7 cellular contexts compared by ENCODE assay signal in genomic region chr21:44144784-44145602, GRCh38. TPM values are rescaled to one million over a fixed set of nuclear protein-coding genes. Genes with fewer than 3 reads are reported as not detected.
A peak's percentile ranks its signal among the peaks of the same experiment; 100 is the strongest.
DNase-seq lines count a peak whose midpoint lies in the region; ATAC-seq and TF ChIP-seq lines count a peak whose summit lies in the region.
"Not testable (repeated sequence)": the region's sequence is repeated elsewhere in the genome, so short reads cannot be mapped to it uniquely, and the experiment has no call there.

No MANE protein-coding gene starts in this region.

- H3K27me3 ChIP-seq in Caco-2 (replicated peaks; ENCODE audit: control insufficient read depth, insufficient read depth, low read length); MM.1S (replicated peaks; ENCODE audit: insufficient read depth, low read length): not testable (repeated sequence)

- H3K36me3 Mint-ChIP-seq in Caco-2 (ENCODE audit: insufficient read depth, unreplicated experiment); activated B cell treated with CpG ODN at 0.5 μM for 24 hours (ENCODE audit: low read depth); activated T-cell treated with anti-CD3 and anti-CD28 coated beads, Interleukin-2, amount 50 U/mL, for 72 hours (ENCODE audit: insufficient read depth in 2 of 2); central memory CD8-positive, alpha-beta T cell (ENCODE audit: insufficient read depth); natural killer cell treated with Interleukin-12 subunit alpha and Interleukin-12 subunit beta and Interleukin-15 and Interleukin-18, amount 100 ng/mL, for 72 hours: not testable (repeated sequence)

- H3K9ac ChIP-seq in MM.1S (ENCODE audit: low read length) = not testable (repeated sequence)

- CTCF ChIA-PET in Caco-2 (lab: Charles Lee); activated B cell treated with CpG ODN at 0.5 μM for 24 hours (lab: Charles Lee): not testable (repeated sequence)

- peak; percentile 30 for ATAC-seq in activated B cell treated with CpG ODN at 0.5 μM for 24 hours (ENCODE audit: low read depth)
- ATAC-seq in activated T-cell treated with anti-CD3 and anti-CD28 coated beads, Interleukin-2, amount 50 U/mL, for 72 hours (replicated peaks in 1 of 2) = peak; percentile 37 to 52
- peak; percentile 25 for ATAC-seq in central memory CD8-positive, alpha-beta T cell (replicated peaks; ENCODE audit: extremely low read depth, poor library complexity, severe bottlenecking)
- ATAC-seq in left ventricle myocardium superior = peak; percentile 30
- ATAC-seq in natural killer cell treated with Interleukin-12 subunit alpha and Interleukin-12 subunit beta and Interleukin-15 and Interleukin-18, amount 100 ng/mL, for 72 hours = peak; percentile 25 to 37

- not testable (repeated sequence) for H3K9me3 Mint-ChIP-seq in Caco-2 (ENCODE audit: unreplicated experiment); activated B cell treated with CpG ODN at 0.5 μM for 24 hours; activated T-cell treated with anti-CD3 and anti-CD28 coated beads, Interleukin-2, amount 50 U/mL, for 72 hours; central memory CD8-positive, alpha-beta T cell; natural killer cell treated with Interleukin-12 subunit alpha and Interleukin-12 subunit beta and Interleukin-15 and Interleukin-18, amount 100 ng/mL, for 72 hours

- H3K27ac ChIP-seq in MM.1S (ENCODE audit: low read length) = peak overlapping the region; percentile 72; the same call in 1 of the 2 replicates

- not testable (repeated sequence) for H3F3A ChIP-seq in MM.1S (ENCODE audit: insufficient read depth, low read length)

- intact Hi-C loops in Caco-2 (cut with micrococcal nuclease; ENCODE audit: unreplicated experiment); activated B cell treated with CpG ODN at 0.5 μM for 24 hours (cut with micrococcal nuclease); left ventricle myocardium superior (cut with micrococcal nuclease): not testable (repeated sequence)

- not testable (repeated sequence) for H3K4me1 ChIP-seq in Caco-2; MM.1S (ENCODE audit: low read length)

- DNase-seq in Caco-2; MM.1S; activated B cell treated with CpG ODN at 0.5 μM for 24 hours; activated T-cell treated with anti-CD3 and anti-CD28 coated beads, Interleukin-2, amount 50 U/mL, for 72 hours; central memory CD8-positive, alpha-beta T cell (ENCODE audit: low spot score in 2 of 2); left ventricle myocardium superior; natural killer cell treated with Interleukin-12 subunit alpha and Interleukin-12 subunit beta and Interleukin-15 and Interleukin-18, amount 100 ng/mL, for 72 hours (ENCODE audit: low spot score): not testable (repeated sequence)

- H3K9me2 ChIP-seq in MM.1S (replicated peaks; ENCODE audit: insufficient read depth, low read length) = not testable (repeated sequence)

- not testable (repeated sequence) for H3K9me3 ChIP-seq in Caco-2; MM.1S (replicated peaks; ENCODE audit: insufficient read depth, low read length)

- H3K4me3 Mint-ChIP-seq in Caco-2 (ENCODE audit: unreplicated experiment); activated B cell treated with CpG ODN at 0.5 μM for 24 hours; activated T-cell treated with anti-CD3 and anti-CD28 coated beads, Interleukin-2, amount 50 U/mL, for 72 hours; central memory CD8-positive, alpha-beta T cell; natural killer cell treated with Interleukin-12 subunit alpha and Interleukin-12 subunit beta and Interleukin-15 and Interleukin-18, amount 100 ng/mL, for 72 hours: not testable (repeated sequence)

- H3K4me3 ChIP-seq in Caco-2 (ENCODE audit: low read depth, low read length); MM.1S (ENCODE audit: low read length): not testable (repeated sequence)

- not testable (repeated sequence) for H3K27ac Mint-ChIP-seq in Caco-2 (ENCODE audit: unreplicated experiment); activated B cell treated with CpG ODN at 0.5 μM for 24 hours; activated T-cell treated with anti-CD3 and anti-CD28 coated beads, Interleukin-2, amount 50 U/mL, for 72 hours; central memory CD8-positive, alpha-beta T cell (ENCODE audit: low read depth); natural killer cell treated with Interleukin-12 subunit alpha and Interleukin-12 subunit beta and Interleukin-15 and Interleukin-18, amount 100 ng/mL, for 72 hours

- not testable (repeated sequence) for H3K4me1 Mint-ChIP-seq in Caco-2 (ENCODE audit: low read depth, unreplicated experiment); activated B cell treated with CpG ODN at 0.5 μM for 24 hours; activated T-cell treated with anti-CD3 and anti-CD28 coated beads, Interleukin-2, amount 50 U/mL, for 72 hours (ENCODE audit: low read depth); central memory CD8-positive, alpha-beta T cell; natural killer cell treated with Interleukin-12 subunit alpha and Interleukin-12 subunit beta and Interleukin-15 and Interleukin-18, amount 100 ng/mL, for 72 hours (ENCODE audit: low read depth in 2 of 2)

- POLR2A ChIA-PET in Caco-2 (lab: Charles Lee); activated B cell treated with CpG ODN at 0.5 μM for 24 hours (lab: Charles Lee): not testable (repeated sequence)

- not testable (repeated sequence) for H3K36me3 ChIP-seq in Caco-2 (ENCODE audit: control insufficient read depth, insufficient read depth, low read length); MM.1S (replicated peaks; ENCODE audit: insufficient read depth, low read length)

- TSS peak; percentile 75 for BruUV-seq in Caco-2 (replicated peaks; lab: Mats Ljungman, UMichigan)

- H3K79me2 ChIP-seq in MM.1S (ENCODE audit: low read length) = not testable (repeated sequence)

- H3K4me2 ChIP-seq in MM.1S (ENCODE audit: low read depth, low read length) = not testable (repeated sequence)

- H2AFZ ChIP-seq in MM.1S (ENCODE audit: low read length) = not testable (repeated sequence)

- H4K20me1 ChIP-seq in MM.1S (ENCODE audit: insufficient read depth, low read length) = not testable (repeated sequence)

- not testable (repeated sequence) for H3K27me3 Mint-ChIP-seq in Caco-2 (ENCODE audit: insufficient read depth, unreplicated experiment); activated B cell treated with CpG ODN at 0.5 μM for 24 hours; activated T-cell treated with anti-CD3 and anti-CD28 coated beads, Interleukin-2, amount 50 U/mL, for 72 hours (ENCODE audit: low read depth); central memory CD8-positive, alpha-beta T cell; natural killer cell treated with Interleukin-12 subunit alpha and Interleukin-12 subunit beta and Interleukin-15 and Interleukin-18, amount 100 ng/mL, for 72 hours

- not testable (repeated sequence) for TF ChIP-seq CTCF in Caco-2 (IDR thresholded peaks at IDR 0.05; ENCODE audit: insufficient read depth in 1 of 2, low read depth in 1 of 2, low read length in 1 of 2, severe bottlenecking in 1 of 2, unreplicated experiment in 1 of 2); MM.1S (IDR thresholded peaks at IDR 0.05; ENCODE audit: low read length); activated B cell treated with CpG ODN at 0.5 μM for 24 hours (IDR thresholded peaks at IDR 0.05)

RNA-seq across cellular contexts. Expression of gene GATD3, which starts 11.5 kb away (rescaled TPM):
- total RNA-seq in Caco-2 (2022) (59.7 and 67.8 TPM in 2 replicates), activated B cell treated with CpG ODN at 0.5 μM for 24 hours (16.7 and 18.9 TPM in 2 replicates), left ventricle myocardium superior (141 TPM)
- 10 to 100 TPM; 12.7 to 35.3 TPM for total RNA-seq in activated T-cell treated with anti-CD3 and anti-CD28 coated beads, Interleukin-2, amount 50 U/mL, for 72 hours
- 10 to 100 TPM; 15.9 to 40.4 TPM for total RNA-seq in natural killer cell treated with Interleukin-12 subunit alpha and Interleukin-12 subunit beta and Interleukin-15 and Interleukin-18, amount 100 ng/mL, for 72 hours

RNA-seq across cellular contexts. Expression of gene PWP2, which starts 37.8 kb away (rescaled TPM):
- 30.6 and 31.8 TPM in 2 replicates for total RNA-seq in Caco-2 (2022)
- total RNA-seq in activated B cell treated with CpG ODN at 0.5 μM for 24 hours = 8.7 and 11.8 TPM in 2 replicates
- 10 to 100 TPM in 1 of 2 donors, 1 to 10 TPM in 1; 5.9 to 23.2 TPM for total RNA-seq in activated T-cell treated with anti-CD3 and anti-CD28 coated beads, Interleukin-2, amount 50 U/mL, for 72 hours
- total RNA-seq in left ventricle myocardium superior = 8.7 TPM
- 10 to 100 TPM; 31.4 to 69.6 TPM for total RNA-seq in natural killer cell treated with Interleukin-12 subunit alpha and Interleukin-12 subunit beta and Interleukin-15 and Interleukin-18, amount 100 ng/mL, for 72 hours
